8 cellular contexts compared by ENCODE assay signal in genomic region chr18:45775241-45775676, GRCh38. TPM values are rescaled to one million over a fixed set of nuclear protein-coding genes. Genes with fewer than 3 reads are reported as not detected.
DNase-seq lines count a peak whose midpoint lies in the region; ATAC-seq, FAIRE-seq and TF ChIP-seq lines count a peak whose summit lies in the region.

No MANE protein-coding gene starts in this region.

- peak; percentile 80 for TF ChIP-seq POLR2A in endothelial cell of umbilical vein (IDR thresholded peaks at IDR 0.05; ENCODE audit: low read depth, low read length)

- peak; percentile 61 for ATAC-seq in GM19035 (IDR thresholded peaks at IDR 0.05; ENCODE audit: unreplicated experiment)

- DNase-seq in A673 (ENCODE audit: low spot score), result peak; percentile 77
- peak; percentile 54 for DNase-seq in KG1 (lab: John Stamatoyannopoulos, UW)
- peak; percentile 13 for DNase-seq in activated CD8-positive, alpha-beta memory T cell treated with anti-CD3 and anti-CD28 coated beads, Interleukin-2, amount 50 U/mL, for 1 hour (ENCODE audit: extremely low read depth)
- DNase-seq in endothelial cell of umbilical vein (ENCODE audit: low read depth, low spot score), result peak; percentile 89
- peak; percentile 54 for DNase-seq in stimulated activated CD8-positive, alpha-beta memory T cell treated with anti-CD3 and anti-CD28 coated beads, Interleukin-4, amount 100 ng/mL, for 24 hours (ENCODE audit: low read depth)
- DNase-seq in NCI-H128 (lab: John Stamatoyannopoulos, UW; ENCODE audit: unreplicated experiment), result no peak

- H3K79me2 ChIP-seq in endothelial cell of umbilical vein (ENCODE audit: control insufficient read depth, insufficient read depth, low read length), result no peaks in the 10 kb centered on the region

- TF ChIP-seq CTCF in A673 (conservative IDR thresholded peaks at IDR 0.05; ENCODE audit: low read depth, low read length), result no peak
- TF ChIP-seq CTCF in endothelial cell of umbilical vein (IDR thresholded peaks at IDR 0.05; ENCODE audit: extremely low read depth in 1 of 2, insufficient read depth in 1 of 2, low read depth in 1 of 2, low read length in 2 of 2), result no peak

- H3K9ac ChIP-seq in endothelial cell of umbilical vein (replicated peaks; ENCODE audit: extremely low read depth, insufficient read depth, low read length) (peak overlapping the region; percentile 80), mucosa of rectum (ENCODE audit: low read depth in 1 of 2, low read length in 2 of 2) (peak overlapping the region; percentile 53 to 70)

- no peaks in the 10 kb centered on the region for H3K9me3 ChIP-seq in A673 (ENCODE audit: low read depth, low read length, poor library complexity, severe bottlenecking)
- H3K9me3 ChIP-seq in endothelial cell of umbilical vein (replicated peaks; ENCODE audit: control insufficient read depth, insufficient read depth, low read length), result no peaks in the 10 kb centered on the region
- no peaks in the 10 kb centered on the region for H3K9me3 ChIP-seq in mucosa of rectum (ENCODE audit: control insufficient read depth in 2 of 2, low read length in 2 of 2)

- BruUV-seq in A673 (replicated peaks; lab: Mats Ljungman, UMichigan), result no TSS peak
- no TSS peak for BruUV-seq in endothelial cell of umbilical vein (replicated peaks; lab: Mats Ljungman, UMichigan)

- peak overlapping the region; percentile 74 for H3K4me2 ChIP-seq in endothelial cell of umbilical vein (ENCODE audit: insufficient read depth, low read length)

- no peaks in the 10 kb centered on the region for H3K9me1 ChIP-seq in endothelial cell of umbilical vein (replicated peaks; ENCODE audit: control insufficient read depth, extremely low read depth, insufficient read depth, low read length)

- no peaks in the 10 kb centered on the region for H3K4me1 ChIP-seq in A673 (ENCODE audit: insufficient read depth, low read length, poor library complexity, severe bottlenecking)
- peaks cover 9% of the 10 kb centered on the region for H3K4me1 ChIP-seq in endothelial cell of umbilical vein (ENCODE audit: control insufficient read depth, extremely low read depth, insufficient read depth, low read length)
- no peaks in the 10 kb centered on the region for H3K4me1 ChIP-seq in mucosa of rectum (ENCODE audit: control insufficient read depth in 2 of 2, insufficient read depth in 2 of 2, low read length in 2 of 2)

- peak; percentile 96 for FAIRE-seq in endothelial cell of umbilical vein (lab: Jason Lieb, UNC)

- H3K4me3 ChIP-seq in A673 (ENCODE audit: low read depth, low read length, poor library complexity, severe bottlenecking) (peak overlapping the region; percentile 43), endothelial cell of umbilical vein (replicated peaks in 1 of 3; ENCODE audit: insufficient read depth in 1 of 3, low read depth in 1 of 3, low read length in 3 of 3) (peak overlapping the region; percentile 27 to 62 (median 55)), mucosa of rectum (ENCODE audit: low read length in 2 of 2) (peak overlapping the region; percentile 65 to 72)

- H3K36me3 ChIP-seq in A673 (ENCODE audit: insufficient read depth, low read length, poor library complexity, severe bottlenecking) (no peaks in the 10 kb centered on the region), endothelial cell of umbilical vein (ENCODE audit: control insufficient read depth in 2 of 2, extremely low read depth in 1 of 2, insufficient read depth in 2 of 2, low read length in 2 of 2) (no peaks in the 10 kb centered on the region), mucosa of rectum (ENCODE audit: control insufficient read depth in 2 of 2, insufficient read depth in 2 of 2, low read length in 2 of 2) (no peaks in the 10 kb centered on the region)

- dilution Hi-C loops in endothelial cell of umbilical vein (cut with MboI; ENCODE audit: extremely low pct_ligation_motif_present, low sequenced_read_pairs), result no loop called here

- no peaks in the 10 kb centered on the region for H3K27me3 ChIP-seq in A673 (replicated peaks; ENCODE audit: insufficient read depth, low read depth, low read length, poor library complexity)
- H3K27me3 ChIP-seq in endothelial cell of umbilical vein (ENCODE audit: control insufficient read depth in 2 of 2, insufficient read depth in 2 of 2, low read length in 2 of 2), result peaks cover 3 to 16% of the 10 kb centered on the region in 2 experiments
- H3K27me3 ChIP-seq in mucosa of rectum (ENCODE audit: control insufficient read depth in 2 of 2, insufficient read depth in 2 of 2, low read length in 2 of 2), result no peaks in the 10 kb centered on the region

- H3K27ac ChIP-seq in A673 (ENCODE audit: low read depth, low read length, poor library complexity, severe bottlenecking) (no peak overlapping the region), endothelial cell of umbilical vein (ENCODE audit: insufficient read depth, low read depth, low read length) (peak overlapping the region; percentile 46), mucosa of rectum (ENCODE audit: low read depth in 2 of 2, low read length in 2 of 2) (peak overlapping the region; percentile 58 to 65)

- POLR2A ChIA-PET in A673 (lab: Charles Lee; ENCODE audit: low non-redundant PET), result no interaction called here
- POLR2A ChIA-PET in endothelial cell of umbilical vein (lab: Charles Lee), result interaction anchor here (0.9 to 1.4 kb wide), 5 partner anchors 8 to 64 kb away, joined by 3 to 8 read pairs (median 3); no protein-coding TSS in a partner anchor

- no peaks in the 10 kb centered on the region for H4K20me1 ChIP-seq in endothelial cell of umbilical vein (replicated peaks; ENCODE audit: control insufficient read depth, extremely low read depth, insufficient read depth, low read length)

- intact Hi-C loops in A673 (cut with micrococcal nuclease; ENCODE audit: unreplicated experiment), result no loop called here
- intact Hi-C loops in endothelial cell of umbilical vein (cut with micrococcal nuclease), result loop anchor here (1.0 kb wide), 3 partner anchors 19 to 64 kb away; no protein-coding TSS in a partner anchor

- peak overlapping the region; percentile 86 for H2AFZ ChIP-seq in endothelial cell of umbilical vein (ENCODE audit: low read depth, low read length)

- CTCF ChIA-PET in A673 (lab: Charles Lee) (interaction anchor here (0.6 kb wide), 1 partner anchor 147 kb away, joined by 3 read pairs; no protein-coding TSS in a partner anchor), endothelial cell of umbilical vein (lab: Charles Lee) (interaction anchor here (0.8 to 2.7 kb wide), 20 partner anchors 9 to 105 kb away, joined by 3 to 25 read pairs (median 5); partner anchors contain the start of gene SLC14A1)

TF ChIP-seq in endothelial cell of umbilical vein, 7 proteins besides CTCF, POLR2A, EP300 and RAD21:
- TF ChIP-seq JUN (IDR thresholded peaks at IDR 0.05; ENCODE audit: borderline replicate concordance, insufficient read depth, insufficient read length, low read depth), result no peak
- TF ChIP-seq MAX (IDR thresholded peaks at IDR 0.05; ENCODE audit: insufficient read depth, insufficient read length), result no peak
- TF ChIP-seq POLR2AphosphoS5 (IDR thresholded peaks at IDR 0.05; ENCODE audit: insufficient read depth, low read depth, low read length), result peak; percentile 79
- TF ChIP-seq GATA2 (IDR thresholded peaks at IDR 0.05; ENCODE audit: insufficient read depth, insufficient read length, low read depth, low read length), result no peak
- TF ChIP-seq FOS (IDR thresholded peaks at IDR 0.05; ENCODE audit: borderline replicate concordance, insufficient read depth, low read length), result no peak
- no peak for TF ChIP-seq MYC (IDR thresholded peaks at IDR 0.05; ENCODE audit: low read depth, low read length)

RNA-seq across cellular contexts. Expression of gene SIGLEC15, which starts 50.2 kb away (rescaled TPM):
- total RNA-seq in A673 (2021) (0.85 and 0.92 TPM in 2 replicates), endothelial cell of umbilical vein (not detected in 2 replicates)
- not detected in 2 replicates for polyA plus RNA-seq in endothelial cell of umbilical vein
- polyA plus RNA-seq in endothelial cell of umbilical vein (2011; cell fraction: cytosol; rRNA removed), result not detected in 2 replicates
- not detected in 2 replicates for polyA plus RNA-seq in endothelial cell of umbilical vein (2011; cell fraction: nucleus; rRNA removed)
- polyA plus RNA-seq in endothelial cell of umbilical vein (2012), result 0.15 TPM in 1 of 2 replicates, not detected in the other
- not detected in 2 replicates for polyA minus RNA-seq in endothelial cell of umbilical vein
- polyA minus RNA-seq in endothelial cell of umbilical vein (2011; cell fraction: cytosol; rRNA and poly(A)+ RNA removed), result not detected
- polyA minus RNA-seq in endothelial cell of umbilical vein (2011; cell fraction: nucleus; rRNA and poly(A)+ RNA removed), result not detected in 2 replicates

RNA-seq across cellular contexts. Expression of gene SLC14A1, which starts 51.3 kb away (rescaled TPM):
- total RNA-seq in A673 (2021), result not detected in 2 replicates
- total RNA-seq in endothelial cell of umbilical vein, result not detected in 2 replicates
- polyA plus RNA-seq in endothelial cell of umbilical vein, result not detected in 2 replicates
- not detected in 2 replicates for polyA plus RNA-seq in endothelial cell of umbilical vein (2011; cell fraction: cytosol; rRNA removed)
- polyA plus RNA-seq in endothelial cell of umbilical vein (2011; cell fraction: nucleus; rRNA removed), result not detected in 2 replicates
- polyA plus RNA-seq in endothelial cell of umbilical vein (2012), result not detected in 2 replicates
- polyA minus RNA-seq in endothelial cell of umbilical vein, result not detected in 2 replicates
- polyA minus RNA-seq in endothelial cell of umbilical vein (2011; cell fraction: cytosol; rRNA and poly(A)+ RNA removed), result not detected
- polyA minus RNA-seq in endothelial cell of umbilical vein (2011; cell fraction: nucleus; rRNA and poly(A)+ RNA removed), result not detected in 2 replicates
